In the genomic region with DNA sequence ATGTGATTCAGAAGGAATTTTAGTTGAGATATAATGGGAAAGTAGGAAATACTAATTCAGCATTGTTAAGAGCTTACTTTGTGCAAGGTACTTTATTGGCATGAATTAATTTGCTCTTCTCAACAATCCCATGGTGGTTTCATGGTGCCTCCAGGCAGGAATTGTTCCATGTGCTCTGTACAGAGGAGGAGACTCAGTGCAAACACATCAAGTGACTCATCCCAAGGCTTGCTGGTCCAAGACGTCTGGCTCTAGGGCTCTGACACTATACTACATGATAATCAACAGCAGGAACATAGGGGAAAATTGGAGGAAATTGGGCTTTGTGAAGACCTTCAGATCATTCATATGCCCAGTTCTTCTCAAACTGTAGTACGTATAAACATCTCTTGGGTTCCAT, we compare ENCODE assay signal across 23 cellular contexts.
DNase-seq lines count a peak whose midpoint lies in the region; ATAC-seq, FAIRE-seq and TF ChIP-seq lines count a peak whose summit lies in the region.
"Had no signal": no experiment of that assay in that cellular context is flagged by ENCODE, and none has a peak within 500 bp of the region (broad histone marks: within the 10 kb centered on the region; RNA-seq: fewer than 3 reads in every experiment).

No MANE protein-coding gene starts in this region.

- H3K4me3 ChIP-seq in bronchial epithelial cell (ENCODE audit: low read depth, low read length): no peak overlapping the region
- no peak overlapping the region for H3K4me3 ChIP-seq in foreskin fibroblast (ENCODE audit: low read depth in 1 of 2, low read length in 2 of 2)
- no peak overlapping the region for H3K4me3 ChIP-seq in thyroid gland (replicated peaks in 1 of 3)
- H3K4me3 ChIP-seq: A549; BLaER1 treated with 17β-estradiol and CSF1 and Interleukin-3, amounts not matched to agents 10 nM and 100 nM; smooth muscle cell; suprapubic skin had no signal

- no peak for ATAC-seq in HG02678 (IDR thresholded peaks at IDR 0.05; ENCODE audit: unreplicated experiment)
- ATAC-seq in HG03045 (IDR thresholded peaks at IDR 0.05; ENCODE audit: unreplicated experiment): no peak
- ATAC-seq: A549; stimulated activated memory B cell treated with anti-CD40 and anti-IgM and Interleukin-4, amounts not matched to agents 10 μg/mL and 1 μg/mL and 100 μg/mL, for 72 hours had no signal

- DNase-seq in AG20443 (ENCODE audit: low spot score) (peak; percentile 63), M059J (ENCODE audit: low read depth) (peak; percentile 72), bronchial epithelial cell (ENCODE audit: low read depth) (peak; percentile 83), foreskin fibroblast (peak; percentile 50 to 80), thyroid gland (no peak), MV-4-11 (lab: John Stamatoyannopoulos, UW) (no peak)
- DNase-seq: activated B cell treated with CpG ODN at 0.5 μM for 24 hours; activated CD4-positive, alpha-beta T cell treated with anti-CD3 and anti-CD28 coated beads, Interleukin-2, amount 50 U/mL, for 4 hours; GF-D8; glutamatergic neuron; NCI-H1436; NCI-H69; nucleus accumbens had no signal

- WGBS in thyroid gland, 2 donors: 75% methylated on average over 2 of the region's 2 CpGs

- H3K36me3 ChIP-seq in bronchial epithelial cell (ENCODE audit: control insufficient read depth, insufficient read depth, low read length) (no peaks in the 10 kb centered on the region), thyroid gland (no peaks in the 10 kb centered on the region)
- H3K36me3 ChIP-seq: BLaER1 treated with 17β-estradiol and CSF1 and Interleukin-3, amounts not matched to agents 10 nM and 100 nM; suprapubic skin had no signal

- H3K27me3 ChIP-seq in bronchial epithelial cell (ENCODE audit: control insufficient read depth, insufficient read depth, low read length) (no peaks in the 10 kb centered on the region), thyroid gland (no peaks in the 10 kb centered on the region)
- H3K27me3 ChIP-seq: BLaER1 treated with 17β-estradiol and CSF1 and Interleukin-3, amounts not matched to agents 10 nM and 100 nM; suprapubic skin had no signal

- no peaks in the 10 kb centered on the region for H3K9me3 ChIP-seq in thyroid gland
- H3K9me3 ChIP-seq: A549, suprapubic skin had no signal

- TF ChIP-seq CTCF in bronchial epithelial cell (IDR thresholded peaks at IDR 0.05; ENCODE audit: insufficient read depth, low read length, severe bottlenecking) (no peak), foreskin fibroblast (IDR thresholded peaks at IDR 0.05; ENCODE audit: low read depth, low read length) (no peak), thyroid gland (IDR thresholded peaks at IDR 0.05) (no peak)

- H3K4me1 ChIP-seq in thyroid gland: no peaks in the 10 kb centered on the region
- H3K4me1 ChIP-seq: A549, suprapubic skin had no signal

- TF ChIP-seq POLR2A in thyroid gland (IDR thresholded peaks at IDR 0.05): no peak

- FAIRE-seq in bronchial epithelial cell (lab: Jason Lieb, UNC): no peak
- FAIRE-seq: A549, D721Med, endothelial cell of umbilical vein, urothelium cell line had no signal

- intact Hi-C loops in thyroid gland (cut with DNase I): loop anchor here (5.0 kb wide), 1 partner anchor 1210 kb away; no protein-coding TSS in a partner anchor

- no peak overlapping the region for H3K27ac ChIP-seq in thyroid gland
- H3K27ac ChIP-seq: A549; BLaER1 treated with 17β-estradiol and CSF1 and Interleukin-3, amounts not matched to agents 10 nM and 100 nM; suprapubic skin had no signal

Comparison
In these comparisons a context has a peak if more than half of its experiments do, and no peak if none do; other contexts are left out.
1. DNase-seq: peak in AG20443 (single experiment), M059J (single experiment), bronchial epithelial cell (single experiment) and foreskin fibroblast (2 of 2); none in thyroid gland (0 of 2) and MV-4-11 (single experiment).